ENCODE assay signal across 8 cellular contexts in the genomic region with DNA sequence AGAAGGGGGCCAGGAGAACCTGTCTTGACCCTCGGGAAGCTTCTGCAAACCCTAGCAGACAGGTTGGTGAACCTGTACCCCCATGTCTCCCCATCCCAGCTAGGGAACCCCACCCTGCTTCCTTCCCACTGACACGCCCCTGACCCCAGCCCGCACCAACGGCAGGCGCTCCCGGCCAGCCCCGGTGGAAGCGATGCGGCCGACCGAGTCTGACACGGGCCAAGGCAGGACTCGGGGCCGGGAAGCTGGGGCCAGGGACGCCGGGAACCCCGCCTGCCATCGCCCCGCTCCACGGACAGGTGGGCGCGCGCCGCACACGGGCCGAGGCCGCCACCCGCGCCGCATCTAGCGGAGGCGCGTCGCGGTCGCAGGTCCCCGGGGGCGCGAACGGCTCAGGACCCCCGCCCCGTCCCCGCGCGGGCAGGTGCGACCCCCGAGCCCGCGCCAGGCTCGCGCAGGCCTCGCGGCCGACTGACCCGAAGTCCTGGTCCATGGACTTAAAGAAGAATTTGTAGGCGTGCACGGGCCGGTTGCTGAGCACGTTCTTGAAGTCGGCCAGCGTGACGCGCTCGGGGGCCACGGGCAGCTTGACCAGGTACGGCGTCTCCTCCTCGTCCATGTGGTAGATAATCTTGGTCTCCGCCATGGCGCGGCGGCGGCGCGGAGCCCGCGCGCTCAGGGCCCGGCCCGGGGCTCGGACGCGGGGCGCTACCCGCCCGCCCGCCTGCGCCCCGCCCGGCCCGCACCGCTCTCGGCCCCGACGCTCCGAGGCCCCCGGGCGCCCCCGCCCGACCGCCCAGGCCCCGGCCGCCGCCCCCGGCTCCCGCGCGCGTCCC. TPM values are rescaled to one million over a fixed set of nuclear protein-coding genes. Genes with fewer than 3 reads are reported as not detected.
DNase-seq lines count a peak whose midpoint lies in the region; ATAC-seq and TF ChIP-seq lines count a peak whose summit lies in the region.

No MANE protein-coding gene starts in this region.

- H3K27ac ChIP-seq in 22Rv1, result peak overlapping the region; percentile 88
- peak overlapping the region; percentile 42 for H3K27ac ChIP-seq in substantia nigra (ENCODE audit: low read depth, low read length, poor library complexity, severe bottlenecking)

- no peaks in the 10 kb centered on the region for H3K36me3 ChIP-seq in kidney epithelial cell (ENCODE audit: control insufficient read depth, insufficient read depth, low read length)

- H3K4me3 ChIP-seq in kidney epithelial cell (ENCODE audit: low read depth, low read length), result peak overlapping the region; percentile 86

- ATAC-seq in GM19324 (IDR thresholded peaks at IDR 0.05; ENCODE audit: low FRiP score, unreplicated experiment) (peak; percentile 37), HG03521 (IDR thresholded peaks at IDR 0.05; ENCODE audit: unreplicated experiment) (peak; percentile 34)

- DNase-seq in amniotic epithelial cell (ENCODE audit: low read depth) (peak; percentile 45), kidney epithelial cell (ENCODE audit: low read depth) (no peak), substantia nigra (lab: John Stamatoyannopoulos, UW) (peak in 4 of 49 donors; percentile 29 to 69 (median 56)), SIG-M5 (lab: John Stamatoyannopoulos, UW) (no peak), globus pallidus (ENCODE audit: low spot score) (no peak)

- H3K27me3 ChIP-seq in kidney epithelial cell (ENCODE audit: control insufficient read depth, insufficient read depth, low read length), result peaks cover 2% of the 10 kb centered on the region

- TF ChIP-seq CTCF in 22Rv1 (IDR thresholded peaks at IDR 0.05) (no peak), kidney epithelial cell (IDR thresholded peaks at IDR 0.05; ENCODE audit: insufficient read depth, low read length, poor library complexity, severe bottlenecking) (no peak)

RNA-seq across cellular contexts. Expression of a gene that starts 0.6 kb away (rescaled TPM):
- 87.3 and 101 TPM in 2 replicates for total RNA-seq in kidney epithelial cell

RNA-seq across cellular contexts. Expression of a gene that starts 9.7 kb away (rescaled TPM):
- total RNA-seq in kidney epithelial cell, result 106 and 165 TPM in 2 replicates

RNA-seq across cellular contexts. Expression of a gene that starts 17.6 kb away (rescaled TPM):
- 0.08 and 1.0 TPM in 2 replicates for total RNA-seq in kidney epithelial cell

RNA-seq across cellular contexts. Expression of a gene that starts 24.0 kb away (rescaled TPM):
- total RNA-seq in kidney epithelial cell, result 44.3 and 59.5 TPM in 2 replicates

RNA-seq across cellular contexts. Expression of a gene that starts 24.2 kb away (rescaled TPM):
- total RNA-seq in kidney epithelial cell, result 94.2 and 123 TPM in 2 replicates
